Comparison of ENCODE assay signal across 21 cellular contexts in the genomic region with DNA sequence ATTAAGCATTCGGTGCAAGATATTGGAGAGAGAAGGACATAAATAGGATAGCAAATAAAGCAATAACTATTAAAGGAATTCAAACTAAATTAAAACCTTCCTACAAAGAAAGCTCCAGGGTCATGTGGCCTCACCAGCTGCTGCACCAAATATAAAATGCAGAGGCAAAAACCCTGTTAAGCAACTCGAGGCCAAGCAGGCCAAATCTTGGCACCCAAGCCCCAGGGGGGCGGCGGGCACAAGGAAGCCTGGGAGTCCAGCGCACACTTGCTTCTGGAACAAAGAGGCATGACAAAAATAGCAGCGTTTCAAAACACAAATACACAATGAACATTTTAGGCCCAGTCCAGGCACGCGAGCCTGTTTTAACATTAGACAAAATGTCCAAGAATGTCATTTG. TPM values are rescaled to one million over a fixed set of nuclear protein-coding genes. Genes with fewer than 3 reads are reported as not detected.
DNase-seq lines count a peak whose midpoint lies in the region; ATAC-seq and TF ChIP-seq lines count a peak whose summit lies in the region.
"Had no signal": no experiment of that assay in that cellular context is flagged by ENCODE, and none has a peak within 500 bp of the region (broad histone marks: within the 10 kb centered on the region; RNA-seq: fewer than 3 reads in every experiment).

No MANE protein-coding gene starts in this region.

- in situ Hi-C loops in gastrocnemius medialis (cut with MboI; ENCODE audit: low sequenced_read_pairs in 4 of 4), result no loop called here

- H3K27ac ChIP-seq in Peyer's patch (no peak overlapping the region), gastrocnemius medialis (peak overlapping the region in 3 of 4 donors; percentile 39 to 68 (median 55))
- H3K27ac ChIP-seq: BLaER1 had no signal

- no peaks in the 10 kb centered on the region for H3K36me3 Mint-ChIP-seq in effector memory CD8-positive, alpha-beta T cell (ENCODE audit: insufficient read depth)
- H3K36me3 Mint-ChIP-seq: CD8-positive, alpha-beta T cell had no signal

- TF ChIP-seq POLR2A in Peyer's patch (IDR thresholded peaks at IDR 0.05) (no peak), gastrocnemius medialis (IDR thresholded peaks at IDR 0.05) (no peak)

- H3K9me3 ChIP-seq in Peyer's patch, result no peaks in the 10 kb centered on the region
- H3K9me3 ChIP-seq in gastrocnemius medialis, result no peaks in the 10 kb centered on the region
- H3K9me3 ChIP-seq: BLaER1 had no signal

- peak; percentile 18 for DNase-seq in AG10803 (ENCODE audit: low read depth)
- DNase-seq in Peyer's patch, result peak in 2 of 3 donors; percentile 8 to 11
- peak; percentile 79 for DNase-seq in left ventricle myocardium superior
- DNase-seq in gastrocnemius medialis, result peak in 1 of 2 donors; percentile 64
- DNase-seq in effector memory CD8-positive, alpha-beta T cell, result no peak
- DNase-seq in NCI-H82 treated with DMSO at 0.1 percent for 48 hours (lab: John Stamatoyannopoulos, UW; ENCODE audit: unreplicated experiment), result no peak
- DNase-seq: Calu3; CD8-positive, alpha-beta T cell; MM.1S; NCI-H1092; NCI-H1436 treated with DMSO at 0.1 percent for 48 hours; NCI-H2029; NCI-H446; NCI-H69; SHP77 treated with DMSO at 0.1 percent for 48 hours had no signal

- ATAC-seq in left ventricle myocardium superior (peak; percentile 85), gastrocnemius medialis (peak; percentile 79 to 87), GM21447 (IDR thresholded peaks at IDR 0.05; ENCODE audit: unreplicated experiment) (no peak), HG02970 (IDR thresholded peaks at IDR 0.05; ENCODE audit: low FRiP score, unreplicated experiment) (no peak)
- no peak for ATAC-seq in effector memory CD8-positive, alpha-beta T cell (replicated peaks)
- ATAC-seq: CD8-positive, alpha-beta T cell had no signal

- intact Hi-C loops in left ventricle myocardium superior (cut with micrococcal nuclease), result no loop called here
- intact Hi-C loops in gastrocnemius medialis (cut with DNase I; ENCODE audit: low total_unique reads), result loop anchor here (2.0 kb wide), 1 partner anchor 25 kb away; no protein-coding TSS in a partner anchor

- H3K36me3 ChIP-seq in Peyer's patch, result no peaks in the 10 kb centered on the region
- no peaks in the 10 kb centered on the region for H3K36me3 ChIP-seq in gastrocnemius medialis
- H3K36me3 ChIP-seq: BLaER1 had no signal

- no peak overlapping the region for H3K4me3 Mint-ChIP-seq in effector memory CD8-positive, alpha-beta T cell
- H3K4me3 Mint-ChIP-seq: CD8-positive, alpha-beta T cell had no signal

- H3K27me3 ChIP-seq in Peyer's patch (no peaks in the 10 kb centered on the region), gastrocnemius medialis (no peaks in the 10 kb centered on the region)
- H3K27me3 ChIP-seq: BLaER1 had no signal

- peaks cover 0 to 1% of the 10 kb centered on the region in 2 donors for H3K4me1 Mint-ChIP-seq in effector memory CD8-positive, alpha-beta T cell (ENCODE audit: low read depth in 2 of 2)

- TF ChIP-seq CTCF in AG10803 (conservative IDR thresholded peaks at IDR 0.05; ENCODE audit: low read length) (no peak), Peyer's patch (IDR thresholded peaks at IDR 0.05) (no peak), gastrocnemius medialis (IDR thresholded peaks at IDR 0.05 in 4 of 5, conservative IDR thresholded peaks at IDR 0.05 in 1 of 5) (no peak)

- no peaks in the 10 kb centered on the region for H3K4me1 ChIP-seq in Peyer's patch
- peaks cover 7 to 9% of the 10 kb centered on the region in 2 donors for H3K4me1 ChIP-seq in gastrocnemius medialis

- H3K4me3 ChIP-seq in AG10803 (ENCODE audit: low read length) (no peak overlapping the region), Peyer's patch (no peak overlapping the region), gastrocnemius medialis (no peak overlapping the region)
- H3K4me3 ChIP-seq: BLaER1 had no signal

- no peak overlapping the region for H3K27ac Mint-ChIP-seq in effector memory CD8-positive, alpha-beta T cell
- H3K27ac Mint-ChIP-seq: CD8-positive, alpha-beta T cell had no signal

- no peaks in the 10 kb centered on the region for H3K9me3 Mint-ChIP-seq in effector memory CD8-positive, alpha-beta T cell
- H3K9me3 Mint-ChIP-seq: CD8-positive, alpha-beta T cell had no signal

- H3K27me3 Mint-ChIP-seq in effector memory CD8-positive, alpha-beta T cell, result peaks cover 1 to 36% of the 10 kb centered on the region in 2 donors

RNA-seq across cellular contexts. Expression of gene KRTAP5-6, which starts 20.8 kb away (rescaled TPM):
- total RNA-seq in Peyer's patch (not detected), left ventricle myocardium superior (not detected), gastrocnemius medialis (not detected)
- total RNA-seq: Calu3; CD8-positive, alpha-beta T cell; H4; LHCN-M2; OCI-LY7 had no signal

RNA-seq across cellular contexts. Expression of gene IFITM10, which starts 32.6 kb away (rescaled TPM):
- total RNA-seq in Peyer's patch, result 1 to 10 TPM in 3 of 4 donors, under 1 TPM in 1; 0.88 to 5.0 (median 3.4) TPM
- 0.77 TPM for total RNA-seq in left ventricle myocardium superior
- total RNA-seq in gastrocnemius medialis, result 1 to 10 TPM; 1.1 to 7.2 (median 4.9) TPM

RNA-seq across cellular contexts. Expression of gene CTSD, which starts 46.0 kb away (rescaled TPM):
- total RNA-seq in Peyer's patch, result 1,000 to 10,000 TPM in 2 of 4 donors, 100 to 1,000 TPM in 2; 129 to 1,688 (median 1,221) TPM
- total RNA-seq in left ventricle myocardium superior, result 1,004 TPM
- total RNA-seq in gastrocnemius medialis, result 100 to 1,000 TPM; 490 to 981 (median 845) TPM

Comparison
In these comparisons a context has a peak if more than half of its experiments do, and no peak if none do; other contexts are left out.
1. DNase-seq: peak in AG10803 (single experiment), Peyer's patch (2 of 3) and left ventricle myocardium superior (single experiment); none in effector memory CD8-positive, alpha-beta T cell (0 of 3) and NCI-H82 treated with DMSO at 0.1 percent for 48 hours (single experiment).
2. H3K27ac ChIP-seq: peak in gastrocnemius medialis (3 of 4); none in Peyer's patch (0 of 4).
3. ATAC-seq: peak in left ventricle myocardium superior (single experiment) and gastrocnemius medialis (2 of 2); none in GM21447 (single experiment), effector memory CD8-positive, alpha-beta T cell (single experiment) and HG02970 (single experiment).